ENCODE assay signal across 2 cellular contexts in genomic region chr7:30027065-30027456, GRCh38.
TF ChIP-seq lines count a peak whose summit lies in the region.

No MANE protein-coding gene starts in this region.

TF ChIP-seq in HEK293, 187 proteins besides CTCF, POLR2A, EP300 and RAD21:
- TF ChIP-seq ZNF112 (tag by site-specific recombination; IDR thresholded peaks at IDR 0.05), result no peak
- TF ChIP-seq ZNF335 (tag by site-specific recombination; conservative IDR thresholded peaks at IDR 0.05), result peak; percentile 62
- TF ChIP-seq ZFP41 (tag by site-specific recombination; IDR thresholded peaks at IDR 0.05; ENCODE audit: borderline replicate concordance), result no peak
- peak; percentile 29; the same call in 1 of the 2 replicates for TF ChIP-seq PRDM10 (tag by site-specific recombination; IDR thresholded peaks at IDR 0.05)
- TF ChIP-seq ZBTB26 (tag by site-specific recombination; optimal IDR thresholded peaks at IDR 0.05), result peak; percentile 39
- TF ChIP-seq ZBTB48 (tag by site-specific recombination; IDR thresholded peaks at IDR 0.05), result no peak
- TF ChIP-seq ZBTB20 (tag by site-specific recombination; IDR thresholded peaks at IDR 0.05), result peak; percentile 96
- 0 out of 2 replicates have a peak, but pooled peaks have one; percentile 41 for TF ChIP-seq PRDM6 (tag by site-specific recombination; IDR thresholded peaks at IDR 0.05)
- peak; percentile 58; the same call in 1 of the 2 replicates for TF ChIP-seq ZNF600 (tag by site-specific recombination; IDR thresholded peaks at IDR 0.05)
- TF ChIP-seq ZBTB49 (tag by site-specific recombination; IDR thresholded peaks at IDR 0.05; ENCODE audit: low read depth), result no peak

TF ChIP-seq in HepG2, 621 proteins besides CTCF, POLR2A, EP300 and RAD21:
- TF ChIP-seq ZNF34 (CRISPR knock-in tag; IDR thresholded peaks at IDR 0.05; ENCODE audit: borderline replicate concordance) (no peak), PHF20 (CRISPR knock-in tag; IDR thresholded peaks at IDR 0.05) (peak; percentile 40; the same call in 1 of the 2 replicates), SALL1 (CRISPR knock-in tag; IDR thresholded peaks at IDR 0.05) (no peak), ZFP82 (CRISPR knock-in tag; IDR thresholded peaks at IDR 0.05; ENCODE audit: borderline replicate concordance) (no peak), SIX1 (CRISPR knock-in tag; IDR thresholded peaks at IDR 0.05; ENCODE audit: borderline replicate concordance) (no peak), ZNF10 (CRISPR knock-in tag; IDR thresholded peaks at IDR 0.05; ENCODE audit: borderline replicate concordance, low read depth) (no peak), KDM5A (IDR thresholded peaks at IDR 0.05; ENCODE audit: borderline replicate concordance, low read length) (0 out of 2 replicates have a peak, but pooled peaks have one; percentile 49), ZNF550 (CRISPR knock-in tag; IDR thresholded peaks at IDR 0.05; ENCODE audit: borderline replicate concordance) (no peak), ZNF660 (CRISPR knock-in tag; IDR thresholded peaks at IDR 0.05; ENCODE audit: borderline replicate concordance, low read depth) (no peak), ZNF414 (CRISPR knock-in tag; IDR thresholded peaks at IDR 0.05) (peak; percentile 50; the same call in 1 of the 2 replicates), ZNF431 (CRISPR knock-in tag; IDR thresholded peaks at IDR 0.05; ENCODE audit: borderline replicate concordance, low read depth) (0 out of 2 replicates have a peak, but pooled peaks have one; percentile 2), ZNF577 (CRISPR knock-in tag; IDR thresholded peaks at IDR 0.05; ENCODE audit: borderline replicate concordance, low read depth) (no peak), FOXC1 (CRISPR knock-in tag; IDR thresholded peaks at IDR 0.05; ENCODE audit: borderline replicate concordance) (0 out of 2 replicates have a peak, but pooled peaks have one; percentile 33), ZNF30 (CRISPR knock-in tag; IDR thresholded peaks at IDR 0.05) (no peak), ZNF256 (CRISPR knock-in tag; conservative IDR thresholded peaks at IDR 0.05) (no peak), ASH2L (IDR thresholded peaks at IDR 0.05; ENCODE audit: insufficient read length, low read depth, low read length) (peak; percentile 21), ZNF574 (CRISPR knock-in tag; IDR thresholded peaks at IDR 0.05) (no peak), SIN3A (IDR thresholded peaks at IDR 0.05; ENCODE audit: borderline replicate concordance, low read depth, low read length) (no peak), PHF8 (CRISPR knock-in tag; IDR thresholded peaks at IDR 0.05) (0 out of 2 replicates have a peak, but pooled peaks have one; percentile 11), SRF (IDR thresholded peaks at IDR 0.05; ENCODE audit: low read depth, low read length) (no peak), KLF16 (CRISPR knock-in tag; IDR thresholded peaks at IDR 0.05) (no peak), TOPORS (CRISPR knock-in tag; IDR thresholded peaks at IDR 0.05) (no peak), ZNF619 (CRISPR knock-in tag; IDR thresholded peaks at IDR 0.05) (no peak), DNMT1 (CRISPR knock-in tag; IDR thresholded peaks at IDR 0.05) (no peak)
- TF ChIP-seq, protein P1, sequence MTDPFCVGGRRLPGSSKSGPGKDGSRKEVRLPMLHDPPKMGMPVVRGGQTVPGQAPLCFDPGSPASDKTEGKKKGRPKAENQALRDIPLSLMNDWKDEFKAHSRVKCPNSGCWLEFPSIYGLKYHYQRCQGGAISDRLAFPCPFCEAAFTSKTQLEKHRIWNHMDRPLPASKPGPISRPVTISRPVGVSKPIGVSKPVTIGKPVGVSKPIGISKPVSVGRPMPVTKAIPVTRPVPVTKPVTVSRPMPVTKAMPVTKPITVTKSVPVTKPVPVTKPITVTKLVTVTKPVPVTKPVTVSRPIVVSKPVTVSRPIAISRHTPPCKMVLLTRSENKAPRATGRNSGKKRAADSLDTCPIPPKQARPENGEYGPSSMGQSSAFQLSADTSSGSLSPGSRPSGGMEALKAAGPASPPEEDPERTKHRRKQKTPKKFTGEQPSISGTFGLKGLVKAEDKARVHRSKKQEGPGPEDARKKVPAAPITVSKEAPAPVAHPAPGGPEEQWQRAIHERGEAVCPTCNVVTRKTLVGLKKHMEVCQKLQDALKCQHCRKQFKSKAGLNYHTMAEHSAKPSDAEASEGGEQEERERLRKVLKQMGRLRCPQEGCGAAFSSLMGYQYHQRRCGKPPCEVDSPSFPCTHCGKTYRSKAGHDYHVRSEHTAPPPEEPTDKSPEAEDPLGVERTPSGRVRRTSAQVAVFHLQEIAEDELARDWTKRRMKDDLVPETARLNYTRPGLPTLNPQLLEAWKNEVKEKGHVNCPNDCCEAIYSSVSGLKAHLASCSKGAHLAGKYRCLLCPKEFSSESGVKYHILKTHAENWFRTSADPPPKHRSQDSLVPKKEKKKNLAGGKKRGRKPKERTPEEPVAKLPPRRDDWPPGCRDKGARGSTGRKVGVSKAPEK (CRISPR knock-in tag; IDR thresholded peaks at IDR 0.05; ENCODE audit: borderline replicate concordance), result no peak
- TF ChIP-seq, protein P2, sequence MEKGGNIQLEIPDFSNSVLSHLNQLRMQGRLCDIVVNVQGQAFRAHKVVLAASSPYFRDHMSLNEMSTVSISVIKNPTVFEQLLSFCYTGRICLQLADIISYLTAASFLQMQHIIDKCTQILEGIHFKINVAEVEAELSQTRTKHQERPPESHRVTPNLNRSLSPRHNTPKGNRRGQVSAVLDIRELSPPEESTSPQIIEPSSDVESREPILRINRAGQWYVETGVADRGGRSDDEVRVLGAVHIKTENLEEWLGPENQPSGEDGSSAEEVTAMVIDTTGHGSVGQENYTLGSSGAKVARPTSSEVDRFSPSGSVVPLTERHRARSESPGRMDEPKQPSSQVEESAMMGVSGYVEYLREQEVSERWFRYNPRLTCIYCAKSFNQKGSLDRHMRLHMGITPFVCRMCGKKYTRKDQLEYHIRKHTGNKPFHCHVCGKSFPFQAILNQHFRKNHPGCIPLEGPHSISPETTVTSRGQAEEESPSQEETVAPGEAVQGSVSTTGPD (CRISPR knock-in tag; IDR thresholded peaks at IDR 0.05), result no peak
- TF ChIP-seq, protein P3, sequence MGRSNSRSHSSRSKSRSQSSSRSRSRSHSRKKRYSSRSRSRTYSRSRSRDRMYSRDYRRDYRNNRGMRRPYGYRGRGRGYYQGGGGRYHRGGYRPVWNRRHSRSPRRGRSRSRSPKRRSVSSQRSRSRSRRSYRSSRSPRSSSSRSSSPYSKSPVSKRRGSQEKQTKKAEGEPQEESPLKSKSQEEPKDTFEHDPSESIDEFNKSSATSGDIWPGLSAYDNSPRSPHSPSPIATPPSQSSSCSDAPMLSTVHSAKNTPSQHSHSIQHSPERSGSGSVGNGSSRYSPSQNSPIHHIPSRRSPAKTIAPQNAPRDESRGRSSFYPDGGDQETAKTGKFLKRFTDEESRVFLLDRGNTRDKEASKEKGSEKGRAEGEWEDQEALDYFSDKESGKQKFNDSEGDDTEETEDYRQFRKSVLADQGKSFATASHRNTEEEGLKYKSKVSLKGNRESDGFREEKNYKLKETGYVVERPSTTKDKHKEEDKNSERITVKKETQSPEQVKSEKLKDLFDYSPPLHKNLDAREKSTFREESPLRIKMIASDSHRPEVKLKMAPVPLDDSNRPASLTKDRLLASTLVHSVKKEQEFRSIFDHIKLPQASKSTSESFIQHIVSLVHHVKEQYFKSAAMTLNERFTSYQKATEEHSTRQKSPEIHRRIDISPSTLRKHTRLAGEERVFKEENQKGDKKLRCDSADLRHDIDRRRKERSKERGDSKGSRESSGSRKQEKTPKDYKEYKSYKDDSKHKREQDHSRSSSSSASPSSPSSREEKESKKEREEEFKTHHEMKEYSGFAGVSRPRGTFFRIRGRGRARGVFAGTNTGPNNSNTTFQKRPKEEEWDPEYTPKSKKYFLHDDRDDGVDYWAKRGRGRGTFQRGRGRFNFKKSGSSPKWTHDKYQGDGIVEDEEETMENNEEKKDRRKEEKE (IDR thresholded peaks at IDR 0.05), result no peak
- TF ChIP-seq, protein P4, sequence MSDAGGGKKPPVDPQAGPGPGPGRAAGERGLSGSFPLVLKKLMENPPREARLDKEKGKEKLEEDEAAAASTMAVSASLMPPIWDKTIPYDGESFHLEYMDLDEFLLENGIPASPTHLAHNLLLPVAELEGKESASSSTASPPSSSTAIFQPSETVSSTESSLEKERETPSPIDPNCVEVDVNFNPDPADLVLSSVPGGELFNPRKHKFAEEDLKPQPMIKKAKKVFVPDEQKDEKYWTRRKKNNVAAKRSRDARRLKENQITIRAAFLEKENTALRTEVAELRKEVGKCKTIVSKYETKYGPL (CRISPR knock-in tag; IDR thresholded peaks at IDR 0.05), result 0 out of 2 replicates have a peak, but pooled peaks have one; percentile 5
